13 cellular contexts compared by ENCODE assay signal in the genomic region with DNA sequence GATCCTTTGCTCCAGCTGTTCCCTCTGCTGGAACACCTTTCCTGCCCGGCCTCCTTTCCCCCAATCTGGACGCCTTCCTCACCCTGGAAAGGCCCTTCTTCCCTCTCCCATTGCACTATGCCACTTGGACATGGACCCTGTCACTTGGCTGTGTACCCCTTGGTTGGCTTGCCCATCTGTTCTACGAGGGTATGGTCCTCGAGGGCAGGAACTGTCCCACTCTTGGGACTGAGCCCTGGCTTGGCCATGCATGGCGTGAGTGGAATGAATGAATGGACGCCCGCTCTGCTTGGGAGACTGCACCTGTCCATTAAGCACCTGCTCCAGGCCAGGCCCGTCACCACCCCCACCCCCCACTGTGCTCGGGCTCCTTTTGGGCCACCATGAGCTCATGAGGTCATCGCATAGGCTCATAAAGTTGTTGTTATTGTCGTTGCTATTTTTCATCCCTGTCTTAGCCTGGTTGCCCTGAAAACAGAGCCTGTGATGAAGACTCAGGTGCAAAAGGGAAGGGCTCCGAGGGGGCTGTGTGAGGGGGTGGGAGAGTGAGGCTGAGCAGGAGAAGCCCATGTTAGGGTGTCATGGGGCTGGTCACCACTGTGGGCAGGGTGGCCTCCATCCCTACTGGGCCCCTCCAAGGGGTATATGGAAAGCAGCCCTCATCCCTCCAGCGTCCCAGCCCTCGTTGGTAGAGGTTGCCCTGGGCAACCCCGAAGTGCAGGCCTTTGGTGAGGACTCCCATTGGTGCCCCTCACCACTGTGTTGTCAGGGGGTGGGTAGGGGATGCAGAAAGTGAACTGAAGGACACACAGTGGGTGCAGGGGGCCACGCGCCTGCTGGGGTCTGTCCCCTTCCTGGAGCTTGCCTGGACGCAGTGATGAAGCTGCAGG. TPM values are rescaled to one million over a fixed set of nuclear protein-coding genes. Genes with fewer than 3 reads are reported as not detected.
DNase-seq lines count a peak whose midpoint lies in the region; ATAC-seq, FAIRE-seq and TF ChIP-seq lines count a peak whose summit lies in the region.
"Had no signal": no experiment of that assay in that cellular context is flagged by ENCODE, and none has a peak within 500 bp of the region (broad histone marks: within the 10 kb centered on the region; RNA-seq: fewer than 3 reads in every experiment).

No MANE protein-coding gene starts in this region.

- H3K4me3 Mint-ChIP-seq in T-cell, result peak overlapping the region; percentile 84 to 90 (median 89)
- H3K4me3 Mint-ChIP-seq in immature natural killer cell, result peak overlapping the region; percentile 13 to 68 (median 51)

- H3K27ac ChIP-seq in right lobe of liver (no peak overlapping the region), HepG2 (ENCODE audit: extremely low read length, insufficient read depth, low read length) (no peak overlapping the region)
- H3K27ac ChIP-seq: BLaER1, breast epithelium had no signal

- POLR2A ChIA-PET in HepG2 (lab: Yijun Ruan, JAX), result no interaction called here
- POLR2A ChIA-PET in T-cell (lab: Charles Lee), result interaction anchor here (0.5 to 0.8 kb wide), 2 partner anchors 30 to 57 kb away, joined by 3 read pairs; partner anchors contain the start of gene IER5L (in 1 of the 2)

- FAIRE-seq in HepG2 (lab: Jason Lieb, UNC), result no peak

- H3K4me3 ChIP-seq in right lobe of liver (no peak overlapping the region), HepG2 (replicated peaks in 1 of 3; ENCODE audit: insufficient read depth in 1 of 3, low read depth in 2 of 3, low read length in 3 of 3) (no peak overlapping the region)
- H3K4me3 ChIP-seq: BLaER1, breast epithelium had no signal

- in situ Hi-C loops in HepG2 (cut with HindIII; ENCODE audit: extremely low pct_ligation_motif_present, low pct_unique_long_range_greater_than_20kb) (no loop called here), ACHN (cut with HindIII; ENCODE audit: low pct_ligation_motif_present, low pct_unique_long_range_greater_than_20kb, low sequenced_read_pairs) (no loop called here)

- peaks cover 0 to 9% (median 7%) of the 10 kb centered on the region in 3 donors for H3K9me3 Mint-ChIP-seq in T-cell
- no peaks in the 10 kb centered on the region for H3K9me3 Mint-ChIP-seq in immature natural killer cell

- TF ChIP-seq EP300 in HepG2 (IDR thresholded peaks at IDR 0.05; ENCODE audit: low read depth in 2 of 2, low read length in 2 of 2) (no peak), HepG2 (CRISPR knock-in tag; IDR thresholded peaks at IDR 0.05; ENCODE audit: borderline replicate concordance) (no peak)

- H3K27me3 Mint-ChIP-seq in T-cell (no peaks in the 10 kb centered on the region), immature natural killer cell (ENCODE audit: low read depth in 3 of 3) (peaks cover 0 to 2% (median 1%) of the 10 kb centered on the region in 3 donors)

- no peak overlapping the region for H2AFZ ChIP-seq in HepG2 (ENCODE audit: low read length)

- H3K4me2 ChIP-seq in HepG2 (ENCODE audit: low read depth, low read length), result no peak overlapping the region
- H3K4me2 ChIP-seq: BLaER1 had no signal

- ATAC-seq in right lobe of liver (no peak), HepG2 (no peak), T-cell (replicated peaks in 1 of 4) (no peak), GM21381 (IDR thresholded peaks at IDR 0.05; ENCODE audit: unreplicated experiment) (no peak)

- WGBS in right lobe of liver (ENCODE audit: insufficient coverage, low coverage, low lambda C conversion rate, missing lambda C conversion rate), result 82% methylated on average over 5 of the region's 18 CpGs
- 28% methylated on average over 13 of the region's 18 CpGs for WGBS in HepG2 (ENCODE audit: low lambda C conversion rate)

- H3K79me2 ChIP-seq in HepG2 (ENCODE audit: insufficient read depth, low read length), result no peaks in the 10 kb centered on the region

- intact Hi-C loops in right lobe of liver (cut with DNase I), result no loop called here
- intact Hi-C loops in HepG2 (cut with micrococcal nuclease; ENCODE audit: unreplicated experiment), result no loop called here

- H3K27me3 ChIP-seq in right lobe of liver (no peaks in the 10 kb centered on the region), HepG2 (ENCODE audit: control insufficient read depth in 1 of 2, insufficient read depth in 2 of 2, low read length in 2 of 2) (peaks cover 1 to 9% of the 10 kb centered on the region in 2 experiments; a peak in 3 of 5 replicates)
- H3K27me3 ChIP-seq: breast epithelium had no signal

- H3K9me3 ChIP-seq in right lobe of liver (no peaks in the 10 kb centered on the region), HepG2 (ENCODE audit: low read length) (no peaks in the 10 kb centered on the region)
- H3K9me3 ChIP-seq: breast epithelium had no signal

- H4K20me1 ChIP-seq in HepG2 (ENCODE audit: insufficient read depth, low read length), result no peaks in the 10 kb centered on the region
- H4K20me1 ChIP-seq: BLaER1 had no signal

- no peak overlapping the region for H3K9ac ChIP-seq in HepG2 (ENCODE audit: insufficient read depth, low read depth, low read length)
- H3K9ac ChIP-seq: BLaER1 had no signal

- CTCF ChIA-PET in HepG2 (lab: Yijun Ruan, JAX; ENCODE audit: low intra/inter-chr PET ratio, low total read pairs), result no interaction called here
- CTCF ChIA-PET in T-cell (lab: Charles Lee), result interaction anchor here in 1 of 2 donors (0.6 to 0.7 kb wide), 2 partner anchors 23 to 39 kb away, joined by 3 read pairs; no protein-coding TSS in a partner anchor

- no peak for TF ChIP-seq RAD21 in HepG2 (CRISPR knock-in tag; IDR thresholded peaks at IDR 0.05)

- DNase-seq in right lobe of liver (peak in 2 of 3 donors; percentile 4 to 42), HepG2 (ENCODE audit: low spot score) (no peak), T-cell (no peak), immature natural killer cell (no peak), ACHN (no peak), GM19238 (ENCODE audit: insufficient read length, low spot score) (no peak)
- DNase-seq: NCI-H1436, NCI-H345, SHP77 had no signal

- H3K4me1 Mint-ChIP-seq in T-cell (peaks cover 48 to 64% (median 61%) of the 10 kb centered on the region in 3 donors), immature natural killer cell (peaks cover 29 to 34% of the 10 kb centered on the region in 2 donors)

- H3K4me1 ChIP-seq in right lobe of liver (no peaks in the 10 kb centered on the region), HepG2 (ENCODE audit: insufficient read depth, low read length) (no peaks in the 10 kb centered on the region)
- H3K4me1 ChIP-seq: breast epithelium had no signal

- H3K36me3 ChIP-seq in right lobe of liver (no peaks in the 10 kb centered on the region), HepG2 (replicated peaks in 1 of 2; ENCODE audit: control insufficient read depth in 1 of 2, insufficient read depth in 2 of 2, low read length in 2 of 2) (no peaks in the 10 kb centered on the region)
- H3K36me3 ChIP-seq: BLaER1, breast epithelium had no signal

- no TSS peak for BruUV-seq in HepG2 (replicated peaks; lab: Mats Ljungman, UMichigan)

- TF ChIP-seq CTCF in right lobe of liver (IDR thresholded peaks at IDR 0.05), result no peak
- no peak for TF ChIP-seq CTCF in HepG2 (CRISPR knock-in tag; IDR thresholded peaks at IDR 0.05)

- H3K36me3 Mint-ChIP-seq in T-cell, result peaks cover 3% of the 10 kb centered on the region
- H3K36me3 Mint-ChIP-seq in immature natural killer cell, result peaks cover 0 to 10% (median 0%) of the 10 kb centered on the region in 3 donors

- H3K27ac Mint-ChIP-seq in T-cell, result peak overlapping the region; percentile 94 to 98
- H3K27ac Mint-ChIP-seq in immature natural killer cell, result peak overlapping the region in 2 of 6 donors; percentile 46 to 49

- TF ChIP-seq POLR2A in right lobe of liver (IDR thresholded peaks at IDR 0.05), result no peak
- no peak for TF ChIP-seq POLR2A in HepG2 (IDR thresholded peaks at IDR 0.05; ENCODE audit: insufficient read depth in 1 of 2, low read depth in 2 of 2, low read length in 2 of 2)

TF ChIP-seq in HepG2, 621 proteins besides CTCF, POLR2A, EP300 and RAD21 (continues in another document):
- TF ChIP-seq ZNF776 (CRISPR knock-in tag; IDR thresholded peaks at IDR 0.05) (no peak), ZNF414 (CRISPR knock-in tag; IDR thresholded peaks at IDR 0.05) (no peak)

RNA-seq across cellular contexts. Expression of gene IER5L, which starts 57.2 kb away (rescaled TPM):
- 10 to 100 TPM in 3 of 6 experiments, 1 to 10 TPM in 3; 2.7 to 19.8 (median 7.8) TPM for total RNA-seq in right lobe of liver
- 2.5 and 3.3 TPM in 2 replicates for total RNA-seq in HepG2 (2016; rRNA removed; fragmentation: Illumina TruSeq; extraction: Trizol)
- 2.4 and 2.5 TPM in 2 replicates for total RNA-seq in HepG2 (2016; cell fraction: cytosol; rRNA removed; fragmentation: Illumina TruSeq; extraction: Trizol; ENCODE audit: low read depth)
- 2.6 and 3.2 TPM in 2 replicates for total RNA-seq in HepG2 (2016; cell fraction: insoluble cytoplasmic fraction; rRNA removed; fragmentation: Illumina TruSeq; extraction: Trizol)
- total RNA-seq in HepG2 (2016; cell fraction: membrane; rRNA removed; fragmentation: Illumina TruSeq; extraction: Trizol), result 2.0 and 2.7 TPM in 2 replicates
- 0.84 and 1.2 TPM in 2 replicates for total RNA-seq in HepG2 (2016; cell fraction: nucleus; rRNA removed; fragmentation: Illumina TruSeq; extraction: Trizol)
- polyA plus RNA-seq in HepG2 (2011; rRNA removed), result 1.8 and 3.6 TPM in 2 replicates
- 2.1 and 3.1 TPM in 2 replicates for polyA plus RNA-seq in HepG2 (2011; cell fraction: cytosol; rRNA removed)
- polyA plus RNA-seq in HepG2 (2011; cell fraction: nucleus; rRNA removed), result 4.4 and 4.5 TPM in 2 replicates
- 1.5 and 2.6 TPM in 2 replicates for polyA plus RNA-seq in HepG2 (2012)
- 0.59 and 0.61 TPM in 2 replicates for polyA plus RNA-seq in HepG2 (2016; cell fraction: cytosol; fragmentation: Illumina TruSeq; extraction: Trizol; ENCODE audit: low read depth)
- 2.2 and 2.5 TPM in 2 replicates for polyA plus RNA-seq in HepG2 (2016; cell fraction: insoluble cytoplasmic fraction; fragmentation: Illumina TruSeq; extraction: Trizol; ENCODE audit: low read depth)
- 0.52 and 0.74 TPM in 2 replicates for polyA plus RNA-seq in HepG2 (2016; cell fraction: membrane; fragmentation: Illumina TruSeq; extraction: Trizol; ENCODE audit: low read depth)
- 1.3 and 2.1 TPM in 2 replicates for polyA plus RNA-seq in HepG2 (2016; cell fraction: nucleus; fragmentation: Illumina TruSeq; extraction: Trizol; ENCODE audit: insufficient read depth, low read depth)
- polyA minus RNA-seq in HepG2 (2011; rRNA and poly(A)+ RNA removed; ENCODE audit: low replicate concordance), result 5.5 and 12.0 TPM in 2 replicates
- polyA minus RNA-seq in HepG2 (2011; cell fraction: cytosol; rRNA and poly(A)+ RNA removed), result 5.6 and 6.2 TPM in 2 replicates
- 1.2 and 1.9 TPM in 2 replicates for polyA minus RNA-seq in HepG2 (2011; cell fraction: nucleus; rRNA and poly(A)+ RNA removed)
- total RNA-seq in T-cell, result 1 to 10 TPM; 1.3 to 7.7 (median 6.7) TPM
- polyA plus RNA-seq in immature natural killer cell, result 1 to 10 TPM in 1 of 3 donors, under 1 TPM in 2; 0.15 to 1.1 (median 0.16) TPM
- total RNA-seq: Daoy had no signal

Comparison
In these comparisons a context has a peak if more than half of its experiments do, and no peak if none do; other contexts are left out.
1. DNase-seq: peak in right lobe of liver (2 of 3); none in HepG2 (single experiment), T-cell (0 of 34), immature natural killer cell (0 of 3), ACHN (single experiment) and GM19238 (single experiment).